ENCODE assay signal across 14 cellular contexts in genomic region chr11:75303544-75304224, GRCh38. TPM values are rescaled to one million over a fixed set of nuclear protein-coding genes. Genes with fewer than 3 reads are reported as not detected.
DNase-seq lines count a peak whose midpoint lies in the region; ATAC-seq and TF ChIP-seq lines count a peak whose summit lies in the region.
"Had no signal": no experiment of that assay in that cellular context is flagged by ENCODE, and none has a peak within 500 bp of the region (broad histone marks: within the 10 kb centered on the region; RNA-seq: fewer than 3 reads in every experiment).

No MANE protein-coding gene starts in this region.

- intact Hi-C loops in thyroid gland (cut with DNase I), result no loop called here

- H3K9me3 ChIP-seq in thyroid gland, result no peaks in the 10 kb centered on the region
- H3K9me3 ChIP-seq: adrenal gland had no signal

- no peaks in the 10 kb centered on the region for H3K36me3 ChIP-seq in H7 (replicated peaks; ENCODE audit: control insufficient read depth, insufficient read depth, low read length)
- no peaks in the 10 kb centered on the region for H3K36me3 ChIP-seq in thyroid gland
- H3K36me3 ChIP-seq: adrenal gland had no signal

- peaks cover 0 to 20% of the 10 kb centered on the region in 2 donors for H3K4me1 ChIP-seq in thyroid gland
- H3K4me1 ChIP-seq: adrenal gland had no signal

- H3K4me3 ChIP-seq in H7 (ENCODE audit: insufficient read depth, low read depth, low read length) (no peak overlapping the region), thyroid gland (replicated peaks in 1 of 3) (no peak overlapping the region)
- H3K4me3 ChIP-seq: adrenal gland, SK-N-MC had no signal

- peak overlapping the region; percentile 99 for H3K27ac ChIP-seq in cingulate gyrus (ENCODE audit: low read depth, low read length)
- H3K27ac ChIP-seq in thyroid gland, result no peak overlapping the region
- H3K27ac ChIP-seq: adrenal gland, C4-2B, SK-N-MC had no signal

- H3K27me3 ChIP-seq in H7 (ENCODE audit: control insufficient read depth, insufficient read depth, low read length), result no peaks in the 10 kb centered on the region
- H3K27me3 ChIP-seq in thyroid gland, result no peaks in the 10 kb centered on the region
- H3K27me3 ChIP-seq: adrenal gland had no signal

- ATAC-seq in HG02759 (IDR thresholded peaks at IDR 0.05; ENCODE audit: unreplicated experiment) (no peak), HG02571 (IDR thresholded peaks at IDR 0.05; ENCODE audit: unreplicated experiment) (no peak)

- no peak for TF ChIP-seq POLR2A in thyroid gland (IDR thresholded peaks at IDR 0.05)

- peak; percentile 66 for DNase-seq in H7
- peak; percentile 36 for DNase-seq in NCI-H2171 (lab: John Stamatoyannopoulos, UW)
- DNase-seq in occipital lobe (lab: John Stamatoyannopoulos, UW), result peak; percentile 47
- DNase-seq in glomerular visceral epithelial cell (ENCODE audit: extremely low spot score), result no peak
- DNase-seq in thyroid gland, result no peak
- DNase-seq: adrenal gland; effector CD4-positive, alpha-beta T cell; EL; NCI-H1436 had no signal

- no peak for TF ChIP-seq CTCF in thyroid gland (IDR thresholded peaks at IDR 0.05)

- WGBS in thyroid gland, 2 donors, result 88 to 91% methylated on average over 10 of the region's 10 CpGs

RNA-seq across cellular contexts. Expression of gene ARRB1, which starts 47.8 kb away (rescaled TPM):
- total RNA-seq in H7 (2014; rRNA removed; shearing (Covaris generic)), result 110 and 116 TPM in 2 replicates
- total RNA-seq in occipital lobe (55.4 TPM), thyroid gland (10 to 100 TPM; 15.7 to 44.7 (median 27.7) TPM)

Comparison
In these comparisons a context has a peak if more than half of its experiments do, and no peak if none do; other contexts are left out.
1. DNase-seq: peak in H7 (single experiment), NCI-H2171 (single experiment) and occipital lobe (single experiment); none in glomerular visceral epithelial cell (single experiment) and thyroid gland (0 of 2).